Comparison of ENCODE assay signal across 20 cellular contexts in the genomic region with DNA sequence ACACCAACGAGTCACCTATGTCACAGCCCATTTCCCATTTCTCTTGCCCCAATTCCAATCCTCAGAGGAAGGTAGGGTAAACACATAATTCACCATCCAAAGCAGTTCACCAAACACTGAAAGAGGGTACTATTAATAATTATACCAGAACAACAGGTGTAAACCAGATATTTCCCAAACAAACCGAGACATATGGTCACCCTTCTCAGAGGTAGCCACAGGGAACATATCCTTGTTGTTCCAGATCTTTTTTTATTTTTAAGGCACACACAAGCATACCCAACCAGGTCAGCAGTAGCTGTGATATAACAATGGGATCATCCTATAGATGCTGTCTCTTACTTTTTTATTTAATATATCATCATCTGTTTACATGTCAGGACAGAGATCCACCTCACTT. TPM values are rescaled to one million over a fixed set of nuclear protein-coding genes. Genes with fewer than 3 reads are reported as not detected.
DNase-seq lines count a peak whose midpoint lies in the region; ATAC-seq, FAIRE-seq and TF ChIP-seq lines count a peak whose summit lies in the region.
"Had no signal": no experiment of that assay in that cellular context is flagged by ENCODE, and none has a peak within 500 bp of the region (broad histone marks: within the 10 kb centered on the region; RNA-seq: fewer than 3 reads in every experiment).

No MANE protein-coding gene starts in this region.

- WGBS in pancreas, 2 donors = 19 to 28% methylated on average over 2 of the region's 2 CpGs
- 26 to 29% methylated on average over 2 of the region's 2 CpGs for WGBS in body of pancreas, 2 donors

- no peaks in the 10 kb centered on the region for H3K36me3 ChIP-seq in kidney (ENCODE audit: control insufficient read depth in 1 of 2, insufficient read depth in 2 of 2, low read length in 2 of 2)
- H3K36me3 ChIP-seq in pancreas = no peaks in the 10 kb centered on the region
- H3K36me3 ChIP-seq in body of pancreas (replicated peaks in 1 of 2; ENCODE audit: insufficient read depth in 1 of 2, low read depth in 2 of 2) = no peaks in the 10 kb centered on the region
- H3K36me3 ChIP-seq: BLaER1 treated with 17β-estradiol and CSF1 and Interleukin-3, amounts not matched to agents 10 nM and 100 nM had no signal

- no peak for TF ChIP-seq POLR2A in body of pancreas (IDR thresholded peaks at IDR 0.05)

- H3K27ac Mint-ChIP-seq in CD4-positive, alpha-beta T cell = no peak overlapping the region
- H3K27ac Mint-ChIP-seq: B cell; CD8-positive, alpha-beta memory T cell had no signal

- CTCF ChIA-PET in CD4-positive, alpha-beta T cell (lab: Charles Lee) = no interaction called here

- H3K4me3 ChIP-seq in kidney (ENCODE audit: low read length in 2 of 2) (peak overlapping the region in 1 of 2 donors; percentile 31), pancreas (no peak overlapping the region), body of pancreas (no peak overlapping the region)
- H3K4me3 ChIP-seq: BLaER1 treated with 17β-estradiol and CSF1 and Interleukin-3, amounts not matched to agents 10 nM and 100 nM; GM23248 had no signal

- peak in 3 of 4 donors; percentile 22 to 41 (median 39) for ATAC-seq in pancreas
- no peak for ATAC-seq in CD4-positive, alpha-beta T cell (ENCODE audit: poor library complexity)
- ATAC-seq in body of pancreas = no peak

- H3K4me1 ChIP-seq in kidney (ENCODE audit: control insufficient read depth in 1 of 2, insufficient read depth in 1 of 2, low read depth in 1 of 2, low read length in 2 of 2) = peaks cover 16 to 20% of the 10 kb centered on the region in 2 donors
- peaks cover 11 to 55% (median 15%) of the 10 kb centered on the region in 3 donors for H3K4me1 ChIP-seq in pancreas
- peaks cover 52% of the 10 kb centered on the region for H3K4me1 ChIP-seq in body of pancreas

- H3K4me1 Mint-ChIP-seq in CD4-positive, alpha-beta T cell (ENCODE audit: low read depth) = no peaks in the 10 kb centered on the region
- H3K4me1 Mint-ChIP-seq: B cell; CD8-positive, alpha-beta memory T cell had no signal

- intact Hi-C loops in kidney (cut with DNase I) (no loop called here), pancreas (cut with DNase I) (no loop called here), body of pancreas (cut with DNase I) (no loop called here)
- intact Hi-C loops in CD4-positive, alpha-beta T cell (cut with DNase I, micrococcal nuclease) = no loop called here

- H3K27me3 ChIP-seq in pancreas (no peaks in the 10 kb centered on the region), body of pancreas (no peaks in the 10 kb centered on the region)
- no peaks in the 10 kb centered on the region for H3K27me3 ChIP-seq in CD4-positive, alpha-beta T cell (ENCODE audit: control insufficient read depth, insufficient read depth, low read length)
- H3K27me3 ChIP-seq: BLaER1 treated with 17β-estradiol and CSF1 and Interleukin-3, amounts not matched to agents 10 nM and 100 nM had no signal

- H3K9me3 Mint-ChIP-seq in CD4-positive, alpha-beta T cell = no peaks in the 10 kb centered on the region

- no peak overlapping the region for H3K4me3 Mint-ChIP-seq in CD4-positive, alpha-beta T cell
- H3K4me3 Mint-ChIP-seq: B cell; CD8-positive, alpha-beta memory T cell had no signal

- H3K9me3 ChIP-seq in kidney (ENCODE audit: control insufficient read depth in 1 of 2, low read length in 2 of 2) = no peaks in the 10 kb centered on the region
- H3K9me3 ChIP-seq in pancreas = no peaks in the 10 kb centered on the region
- no peaks in the 10 kb centered on the region for H3K9me3 ChIP-seq in CD4-positive, alpha-beta T cell (ENCODE audit: control insufficient read depth, low read length)
- no peaks in the 10 kb centered on the region for H3K9me3 ChIP-seq in body of pancreas

- DNase-seq in G401 (ENCODE audit: low spot score) = peak; percentile 87
- DNase-seq in cerebellar cortex (ENCODE audit: low spot score) = peak; percentile 84
- DNase-seq in kidney = no peak
- no peak for DNase-seq in pancreas
- DNase-seq in CD4-positive, alpha-beta T cell = no peak
- no peak for DNase-seq in body of pancreas
- no peak for DNase-seq in stimulated activated CD4-positive, alpha-beta T cell treated with anti-CD3 and anti-CD28 coated beads, Interleukin-2, amount 100 ng/mL, for 48 hours
- DNase-seq: CD8-positive, alpha-beta memory T cell; COR-L47; DMS 273 treated with DMSO at 0.1 percent for 48 hours; DMS53; DND-41; GM23248; HCEC 1CT had no signal

- H3K27ac ChIP-seq in kidney (ENCODE audit: low read depth in 2 of 2, low read length in 2 of 2) = peak overlapping the region; percentile 62 to 64
- H3K27ac ChIP-seq in pancreas = no peak overlapping the region
- H3K27ac ChIP-seq in CD4-positive, alpha-beta T cell (ENCODE audit: low read depth, low read length) = no peak overlapping the region
- peak overlapping the region in 1 of 4 donors; percentile 23 for H3K27ac ChIP-seq in body of pancreas
- H3K27ac ChIP-seq: BLaER1 treated with 17β-estradiol and CSF1 and Interleukin-3, amounts not matched to agents 10 nM and 100 nM; GM23248; HL-60 had no signal

- H3K27me3 Mint-ChIP-seq in CD4-positive, alpha-beta T cell = no peaks in the 10 kb centered on the region
- H3K27me3 Mint-ChIP-seq: B cell had no signal

- H3K9ac ChIP-seq in kidney (ENCODE audit: low read length in 2 of 2) = peak overlapping the region in 1 of 2 donors; percentile 10
- H3K9ac ChIP-seq: BLaER1 treated with 17β-estradiol and CSF1 and Interleukin-3, amounts not matched to agents 10 nM and 100 nM; GM23248 had no signal

- FAIRE-seq in kidney (lab: Jason Lieb, UNC) (no peak), pancreas (lab: Jason Lieb, UNC) (no peak)
- FAIRE-seq: G401.6, GM12892, GM18507 had no signal

- POLR2A ChIA-PET in CD4-positive, alpha-beta T cell (lab: Charles Lee) = no interaction called here

- TF ChIP-seq CTCF in kidney (IDR thresholded peaks at IDR 0.05; ENCODE audit: borderline replicate concordance, extremely low read depth, insufficient read depth) = no peak
- no peak for TF ChIP-seq CTCF in pancreas (IDR thresholded peaks at IDR 0.05)
- TF ChIP-seq CTCF in CD4-positive, alpha-beta T cell (IDR thresholded peaks at IDR 0.05) = no peak
- no peak for TF ChIP-seq CTCF in body of pancreas (IDR thresholded peaks at IDR 0.05)

- in situ Hi-C loops in G401 (cut with HindIII; ENCODE audit: low sequenced_read_pairs) = no loop called here

- H3K36me3 Mint-ChIP-seq in CD4-positive, alpha-beta T cell (ENCODE audit: low read depth) = no peaks in the 10 kb centered on the region
- H3K36me3 Mint-ChIP-seq: CD8-positive, alpha-beta memory T cell had no signal

RNA-seq across cellular contexts. Expression of a gene that starts 24.7 kb away (rescaled TPM):
- 7.7 and 11.0 TPM in 2 replicates for total RNA-seq in G401 (2014; rRNA removed; shearing (Covaris generic))
- 42.8 TPM for total RNA-seq in kidney
- 8.2 TPM for polyA plus RNA-seq in kidney (ENCODE audit: insufficient read depth, low read depth, low replicate concordance)
- 10 to 100 TPM; 22.1 to 45.1 (median 28.1) TPM for total RNA-seq in pancreas
- 10 to 100 TPM; 19.7 to 27.9 TPM for polyA plus RNA-seq in pancreas
- not detected for total RNA-seq in CD4-positive, alpha-beta T cell
- 10 to 100 TPM; 44.2 to 63.6 TPM for total RNA-seq in body of pancreas
- polyA plus RNA-seq: CD8-positive, alpha-beta memory T cell had no signal

Comparison
In these comparisons a context has a peak if more than half of its experiments do, and no peak if none do; other contexts are left out.
1. DNase-seq: peak in G401 (single experiment) and cerebellar cortex (single experiment); none in kidney (single experiment), pancreas (0 of 6), CD4-positive, alpha-beta T cell (0 of 10), body of pancreas (0 of 4) and stimulated activated CD4-positive, alpha-beta T cell treated with anti-CD3 and anti-CD28 coated beads, Interleukin-2, amount 100 ng/mL, for 48 hours (0 of 2).
2. H3K27ac ChIP-seq: peak in kidney (2 of 2); none in pancreas (0 of 4) and CD4-positive, alpha-beta T cell (single experiment).
3. ATAC-seq: peak in pancreas (3 of 4); none in CD4-positive, alpha-beta T cell (single experiment) and body of pancreas (single experiment).